ENCODE assay signal across 30 cellular contexts in genomic region chr1:41668967-41669366, GRCh38.
DNase-seq lines count a peak whose midpoint lies in the region; ATAC-seq and TF ChIP-seq lines count a peak whose summit lies in the region.
"Had no signal": no experiment of that assay in that cellular context is flagged by ENCODE, and none has a peak within 500 bp of the region (broad histone marks: within the 10 kb centered on the region; RNA-seq: fewer than 3 reads in every experiment).

No MANE protein-coding gene starts in this region.

- H3K4me3 ChIP-seq in IMR-90 (ENCODE audit: insufficient read depth, low read depth, low read length): no peak overlapping the region
- no peak overlapping the region for H3K4me3 ChIP-seq in trophoblast cell (ENCODE audit: low read depth, low read length)
- H3K4me3 ChIP-seq: ascending aorta, coronary artery, heart right ventricle, lung, right lobe of liver had no signal

- H3K9me3 ChIP-seq in IMR-90 (ENCODE audit: control insufficient read depth, insufficient read depth, low read length) (no peaks in the 10 kb centered on the region), trophoblast cell (ENCODE audit: insufficient read depth, low read depth, low read length) (no peaks in the 10 kb centered on the region)
- H3K9me3 ChIP-seq: ascending aorta, heart right ventricle, right lobe of liver had no signal

- H2AK5ac ChIP-seq in IMR-90 (ENCODE audit: low read depth, low read length) (peak overlapping the region; percentile 38), trophoblast cell (ENCODE audit: low read length) (no peak overlapping the region)

- H3K56ac ChIP-seq in IMR-90 (ENCODE audit: extremely low read depth, insufficient read depth, low read length): no peak overlapping the region

- H2AFZ ChIP-seq in IMR-90 (replicated peaks; ENCODE audit: low read length, poor library complexity) (no peak overlapping the region), trophoblast cell (ENCODE audit: insufficient read depth, low read length, poor library complexity) (no peak overlapping the region)

- no peak overlapping the region for H2BK12ac ChIP-seq in trophoblast cell (ENCODE audit: low read length)

- no peak overlapping the region for H4K8ac ChIP-seq in IMR-90 (ENCODE audit: low read depth in 2 of 2, low read length in 2 of 2)
- no peak overlapping the region for H4K8ac ChIP-seq in trophoblast cell (ENCODE audit: low read depth, low read length)

- no peak overlapping the region for H2BK120ac ChIP-seq in IMR-90 (ENCODE audit: low read depth, low read length)
- no peak overlapping the region for H2BK120ac ChIP-seq in trophoblast cell (ENCODE audit: insufficient read depth, low read length, poor library complexity)

- H3K4me2 ChIP-seq in IMR-90 (ENCODE audit: low read depth, low read length): no peak overlapping the region
- no peak overlapping the region for H3K4me2 ChIP-seq in trophoblast cell (ENCODE audit: low read length)

- H3K36me3 Mint-ChIP-seq in activated naive CD8-positive, alpha-beta T cell: no peaks in the 10 kb centered on the region
- no peaks in the 10 kb centered on the region for H3K36me3 Mint-ChIP-seq in activated naive CD8-positive, alpha-beta T cell treated with anti-CD3 and anti-CD28 coated beads for 36 hours
- H3K36me3 Mint-ChIP-seq in dendritic cell treated with granulocyte-macrophage colony-stimulating factor and Interleukin-4, amounts not matched to agents 40 ng/mL and 50 ng/mL, for 4 days (ENCODE audit: low read depth): no peaks in the 10 kb centered on the region
- H3K36me3 Mint-ChIP-seq in stimulated activated memory B cell treated with anti-CD40 and anti-IgM and Interleukin-4, amounts not matched to agents 10 μg/mL and 1 μg/mL and 100 μg/mL, for 72 hours: no peaks in the 10 kb centered on the region

- no peak for ATAC-seq in IMR-90 (ENCODE audit: low read depth)
- no peak for ATAC-seq in stimulated activated memory B cell treated with anti-CD40 and anti-IgM and Interleukin-4, amounts not matched to agents 10 μg/mL and 1 μg/mL and 100 μg/mL, for 72 hours
- ATAC-seq in HG03045 (IDR thresholded peaks at IDR 0.05; ENCODE audit: unreplicated experiment): no peak
- no peak for ATAC-seq in GM21717 (IDR thresholded peaks at IDR 0.05; ENCODE audit: unreplicated experiment)
- ATAC-seq: esophagus mucosa, heart right ventricle, PC-3, right lobe of liver, SK-N-SH treated with all-trans-retinoic acid at 6 μM for 48 hours had no signal

- no peak for DNase-seq in activated naive CD8-positive, alpha-beta T cell treated with anti-CD3 and anti-CD28 coated beads for 36 hours
- no peak for DNase-seq in IMR-90
- DNase-seq in trophoblast cell: no peak
- DNase-seq: activated CD4-positive, alpha-beta T cell treated with anti-CD3 and anti-CD28 coated beads, Interleukin-2, amount 50 U/mL, for 48 hours; activated naive CD4-positive, alpha-beta T cell treated with anti-CD3 and anti-CD28 coated beads, Interleukin-2, amount 10 ng/mL, durations not matched to agents 7 days and 5 days; EL; endodermal cell; foreskin melanocyte; heart right ventricle; kidney glomerular epithelial cell; NCI-H1694; NCI-H524; NK-92 treated with Interleukin-12 subunit alpha and Interleukin-12 subunit beta, amount 100 ng/mL, for 24 hours; PC-3; right lobe of liver; stimulated activated CD4-positive, alpha-beta T cell treated with anti-CD3 and anti-CD28 coated beads, Interleukin-12 subunit alpha, Interleukin-12 subunit beta, amount 100 ng/mL, for 4 hours; stimulated activated CD4-positive, alpha-beta T cell treated with anti-CD3 and anti-CD28 coated beads, Interleukin-4, amount 100 ng/mL, for 1 hour; T-helper 9 cell had no signal

- H2BK5ac ChIP-seq in IMR-90 (ENCODE audit: low read depth, low read length, poor library complexity, severe bottlenecking) (no peak overlapping the region), trophoblast cell (ENCODE audit: low read depth, low read length, poor library complexity) (no peak overlapping the region)

- peaks cover 44% of the 10 kb centered on the region for H3K9me1 ChIP-seq in IMR-90 (ENCODE audit: insufficient read depth, low read length)

- no peak overlapping the region for H3K14ac ChIP-seq in IMR-90 (replicated peaks; ENCODE audit: low read depth, low read length)
- no peak overlapping the region for H3K14ac ChIP-seq in trophoblast cell (ENCODE audit: low read length)

- peak overlapping the region; percentile 34 for H3K4me3 Mint-ChIP-seq in activated naive CD8-positive, alpha-beta T cell
- no peak overlapping the region for H3K4me3 Mint-ChIP-seq in activated naive CD8-positive, alpha-beta T cell treated with anti-CD3 and anti-CD28 coated beads for 36 hours
- no peak overlapping the region for H3K4me3 Mint-ChIP-seq in dendritic cell treated with granulocyte-macrophage colony-stimulating factor and Interleukin-4, amounts not matched to agents 40 ng/mL and 50 ng/mL, for 4 days
- H3K4me3 Mint-ChIP-seq in stimulated activated memory B cell treated with anti-CD40 and anti-IgM and Interleukin-4, amounts not matched to agents 10 μg/mL and 1 μg/mL and 100 μg/mL, for 72 hours: no peak overlapping the region
- H3K4me3 Mint-ChIP-seq: activated naive CD4-positive, alpha-beta T cell treated with anti-CD3 and anti-CD28 coated beads, Interleukin-2, amount 10 ng/mL, durations not matched to agents 7 days and 5 days; endodermal cell had no signal

- H3K79me2 ChIP-seq in trophoblast cell (ENCODE audit: control insufficient read depth, insufficient read depth, low read length, poor library complexity): no peaks in the 10 kb centered on the region

- H4K5ac ChIP-seq in IMR-90 (ENCODE audit: low read depth, low read length): no peak overlapping the region

- no peak overlapping the region for H3K18ac ChIP-seq in IMR-90 (ENCODE audit: low read depth, low read length)
- no peak overlapping the region for H3K18ac ChIP-seq in trophoblast cell (ENCODE audit: low read length)

- dilution Hi-C loops in IMR-90 (cut with HindIII; ENCODE audit: low sequenced_read_pairs, unreplicated experiment): no loop called here

- H3K9me3 Mint-ChIP-seq in activated naive CD8-positive, alpha-beta T cell (ENCODE audit: low read depth): no peaks in the 10 kb centered on the region
- H3K9me3 Mint-ChIP-seq in activated naive CD8-positive, alpha-beta T cell treated with anti-CD3 and anti-CD28 coated beads for 36 hours: no peaks in the 10 kb centered on the region
- no peaks in the 10 kb centered on the region for H3K9me3 Mint-ChIP-seq in dendritic cell treated with granulocyte-macrophage colony-stimulating factor and Interleukin-4, amounts not matched to agents 40 ng/mL and 50 ng/mL, for 4 days
- no peaks in the 10 kb centered on the region for H3K9me3 Mint-ChIP-seq in stimulated activated memory B cell treated with anti-CD40 and anti-IgM and Interleukin-4, amounts not matched to agents 10 μg/mL and 1 μg/mL and 100 μg/mL, for 72 hours
- H3K9me3 Mint-ChIP-seq: activated naive CD4-positive, alpha-beta T cell treated with anti-CD3 and anti-CD28 coated beads, Interleukin-2, amount 10 ng/mL, durations not matched to agents 7 days and 5 days; endodermal cell had no signal

- H3K4me1 ChIP-seq in IMR-90 (ENCODE audit: control insufficient read depth, insufficient read depth, low read length) (peaks cover 50% of the 10 kb centered on the region), trophoblast cell (ENCODE audit: control insufficient read depth in 1 of 2, insufficient read depth in 2 of 2, low read length in 2 of 2) (peaks cover 31 to 33% of the 10 kb centered on the region in 2 experiments)

- POLR2A ChIA-PET in IMR-90 (lab: Charles Lee; ENCODE audit: unreplicated experiment): no interaction called here

- no peaks in the 10 kb centered on the region for H3K27me3 Mint-ChIP-seq in activated naive CD8-positive, alpha-beta T cell
- no peaks in the 10 kb centered on the region for H3K27me3 Mint-ChIP-seq in activated naive CD8-positive, alpha-beta T cell treated with anti-CD3 and anti-CD28 coated beads for 36 hours
- peaks cover 13% of the 10 kb centered on the region for H3K27me3 Mint-ChIP-seq in dendritic cell treated with granulocyte-macrophage colony-stimulating factor and Interleukin-4, amounts not matched to agents 40 ng/mL and 50 ng/mL, for 4 days
- no peaks in the 10 kb centered on the region for H3K27me3 Mint-ChIP-seq in stimulated activated memory B cell treated with anti-CD40 and anti-IgM and Interleukin-4, amounts not matched to agents 10 μg/mL and 1 μg/mL and 100 μg/mL, for 72 hours
- H3K27me3 Mint-ChIP-seq: activated naive CD4-positive, alpha-beta T cell treated with anti-CD3 and anti-CD28 coated beads, Interleukin-2, amount 10 ng/mL, durations not matched to agents 7 days and 5 days had no signal

- no peaks in the 10 kb centered on the region for H4K20me1 ChIP-seq in IMR-90 (ENCODE audit: insufficient read depth, low read length)

- in situ Hi-C loops in IMR-90 (cut with MboI; ENCODE audit: low sequenced_read_pairs): loop anchor here (5.0 kb wide), 1 partner anchor 52 kb away; no protein-coding TSS in a partner anchor

- intact Hi-C loops in IMR-90 (cut with micrococcal nuclease): no loop called here
- intact Hi-C loops in dendritic cell treated with granulocyte-macrophage colony-stimulating factor and Interleukin-4, amounts not matched to agents 40 ng/mL and 50 ng/mL, for 4 days (cut with micrococcal nuclease): no loop called here

- CTCF ChIA-PET in IMR-90 (lab: Yijun Ruan, JAX): no interaction called here

- TF ChIP-seq CTCF in IMR-90 (conservative IDR thresholded peaks at IDR 0.05; ENCODE audit: low read depth, low read length): no peak

- no peak for TF ChIP-seq RAD21 in IMR-90 (IDR thresholded peaks at IDR 0.05; ENCODE audit: low read length)

- H3K27me3 ChIP-seq in IMR-90 (ENCODE audit: control insufficient read depth, insufficient read depth, low read length): no peaks in the 10 kb centered on the region
- no peaks in the 10 kb centered on the region for H3K27me3 ChIP-seq in trophoblast cell (ENCODE audit: insufficient read depth, low read length)
- H3K27me3 ChIP-seq: ascending aorta, heart right ventricle, right lobe of liver had no signal

- H3K4ac ChIP-seq in IMR-90 (ENCODE audit: low read depth, low read length) (peak overlapping the region; percentile 43), trophoblast cell (ENCODE audit: low read depth, low read length) (no peak overlapping the region)

- no peak overlapping the region for H3K27ac ChIP-seq in IMR-90 (ENCODE audit: insufficient read depth, low read length)
- H3K27ac ChIP-seq in trophoblast cell (ENCODE audit: low read depth, low read length): no peak overlapping the region
- H3K27ac ChIP-seq: ascending aorta, coronary artery, heart right ventricle, right lobe of liver, VCaP had no signal

- H3K4me1 Mint-ChIP-seq in activated naive CD8-positive, alpha-beta T cell (ENCODE audit: low read depth): peaks cover 95% of the 10 kb centered on the region
- peaks cover 88% of the 10 kb centered on the region for H3K4me1 Mint-ChIP-seq in activated naive CD8-positive, alpha-beta T cell treated with anti-CD3 and anti-CD28 coated beads for 36 hours
- peaks cover 83% of the 10 kb centered on the region for H3K4me1 Mint-ChIP-seq in dendritic cell treated with granulocyte-macrophage colony-stimulating factor and Interleukin-4, amounts not matched to agents 40 ng/mL and 50 ng/mL, for 4 days (ENCODE audit: low read depth)
- H3K4me1 Mint-ChIP-seq in stimulated activated memory B cell treated with anti-CD40 and anti-IgM and Interleukin-4, amounts not matched to agents 10 μg/mL and 1 μg/mL and 100 μg/mL, for 72 hours: peaks cover 98% of the 10 kb centered on the region

- H3K36me3 ChIP-seq in IMR-90 (ENCODE audit: control insufficient read depth, insufficient read depth, low read length) (no peaks in the 10 kb centered on the region), trophoblast cell (ENCODE audit: control insufficient read depth in 1 of 2, insufficient read depth in 2 of 2, low read length in 2 of 2) (no peaks in the 10 kb centered on the region)
- H3K36me3 ChIP-seq: ascending aorta, heart right ventricle, right lobe of liver had no signal

- H4K12ac ChIP-seq in trophoblast cell (ENCODE audit: low read depth, low read length): no peak overlapping the region

- no peak overlapping the region for H2AK9ac ChIP-seq in IMR-90 (replicated peaks; ENCODE audit: low read depth, low read length, poor library complexity)

- peaks cover 0 to 12% of the 10 kb centered on the region in 2 experiments; a peak in 2 of 4 replicates for H3K79me1 ChIP-seq in IMR-90 (ENCODE audit: low read depth in 1 of 2, low read length in 2 of 2)
- peaks cover 7% of the 10 kb centered on the region for H3K79me1 ChIP-seq in trophoblast cell (ENCODE audit: low read length)

- H4K91ac ChIP-seq in IMR-90 (ENCODE audit: insufficient read depth, low read depth, low read length) (no peak overlapping the region; the same call in 1 of the 2 replicates), trophoblast cell (ENCODE audit: low read depth, low read length) (no peak overlapping the region)

- H2BK20ac ChIP-seq in IMR-90 (ENCODE audit: low read depth, low read length): peak overlapping the region; percentile 28

- BruUV-seq in IMR-90 (replicated peaks; lab: Mats Ljungman, UMichigan): no TSS peak

- no peak overlapping the region; the same call in 2 of the 3 replicates for H2BK15ac ChIP-seq in IMR-90 (ENCODE audit: low read depth, low read length)

- peak overlapping the region; percentile 78 for H3K27ac Mint-ChIP-seq in activated naive CD8-positive, alpha-beta T cell
- no peak overlapping the region for H3K27ac Mint-ChIP-seq in activated naive CD8-positive, alpha-beta T cell treated with anti-CD3 and anti-CD28 coated beads for 36 hours
- H3K27ac Mint-ChIP-seq in dendritic cell treated with granulocyte-macrophage colony-stimulating factor and Interleukin-4, amounts not matched to agents 40 ng/mL and 50 ng/mL, for 4 days: peak overlapping the region; percentile 38
- H3K27ac Mint-ChIP-seq in stimulated activated memory B cell treated with anti-CD40 and anti-IgM and Interleukin-4, amounts not matched to agents 10 μg/mL and 1 μg/mL and 100 μg/mL, for 72 hours: peak overlapping the region; percentile 87
- H3K27ac Mint-ChIP-seq: endodermal cell, progenitor cell of endocrine pancreas had no signal

- TF ChIP-seq POLR2A in IMR-90 (IDR thresholded peaks at IDR 0.05; ENCODE audit: low read depth, low read length): no peak

- H3K9ac ChIP-seq in IMR-90 (ENCODE audit: low read depth, low read length) (no peak overlapping the region), trophoblast cell (ENCODE audit: low read length) (no peak overlapping the region)

- 93% methylated on average over 2 of the region's 3 CpGs; no CpG with 5 or more reads in 1 of the 2 experiments for WGBS in IMR-90 (ENCODE audit: extremely low coverage in 2 of 2, insufficient read length in 1 of 2), 2 experiments
- no CpG with 5 or more reads among the region's 3 CpGs for WGBS in trophoblast cell (ENCODE audit: extremely low coverage, insufficient coverage, insufficient read length)

- H3K23ac ChIP-seq in IMR-90 (ENCODE audit: low read depth, low read length): no peak overlapping the region
- no peak overlapping the region for H3K23ac ChIP-seq in trophoblast cell (ENCODE audit: low read length)
